Comparison of ENCODE assay signal across 1 cellular context in genomic region chrX:50180073-50180940, GRCh38.
TF ChIP-seq lines count a peak whose summit lies in the region.

No MANE protein-coding gene starts in this region.

TF ChIP-seq in K562, 482 proteins besides CTCF, POLR2A, EP300 and RAD21 (continued from another document):
- TF ChIP-seq CEBPZ (IDR thresholded peaks at IDR 0.05; ENCODE audit: borderline replicate concordance, low read depth, low read length) (no peak), CCNT2 (IDR thresholded peaks at IDR 0.05; ENCODE audit: borderline replicate concordance, extremely low read depth, insufficient read length, low read depth, low read length) (no peak), TGIF2 (CRISPR knock-in tag; IDR thresholded peaks at IDR 0.05) (no peak), SMARCA5 (IDR thresholded peaks at IDR 0.05) (no peak), NEUROD1 (IDR thresholded peaks at IDR 0.05; ENCODE audit: borderline replicate concordance, low read depth, low read length, partially characterized antibody) (peak; percentile 59), PATZ1 (CRISPR knock-in tag; IDR thresholded peaks at IDR 0.05; ENCODE audit: borderline replicate concordance) (no peak), USF2 (CRISPR knock-in tag; IDR thresholded peaks at IDR 0.05) (peak; percentile 53), DEAF1 (CRISPR knock-in tag; IDR thresholded peaks at IDR 0.05) (no peak)
